Comparison of ENCODE assay signal across 11 cellular contexts in genomic region chr1:185312361-185312760, GRCh38. TPM values are rescaled to one million over a fixed set of nuclear protein-coding genes. Genes with fewer than 3 reads are reported as not detected.
DNase-seq lines count a peak whose midpoint lies in the region; ATAC-seq, FAIRE-seq and TF ChIP-seq lines count a peak whose summit lies in the region.
"Had no signal": no experiment of that assay in that cellular context is flagged by ENCODE, and none has a peak within 500 bp of the region (broad histone marks: within the 10 kb centered on the region; RNA-seq: fewer than 3 reads in every experiment).

No MANE protein-coding gene starts in this region.

- H3K4me2 ChIP-seq in A549 (peak overlapping the region; percentile 83), mesenchymal stem cell (ENCODE audit: low read length, poor library complexity, severe bottlenecking) (peak overlapping the region; percentile 34)

- H3K27ac ChIP-seq in A549, result no peak overlapping the region
- H3K27ac ChIP-seq in mesenchymal stem cell (ENCODE audit: low read length, poor library complexity, severe bottlenecking), result no peak overlapping the region
- H3K27ac ChIP-seq: HL-60 had no signal

- DNase-seq in A549 (ENCODE audit: low read depth in 1 of 2, low spot score in 1 of 2) (no peak), D721Med (ENCODE audit: insufficient read length, low spot score) (no peak), mesenchymal stem cell (no peak), ureter (ENCODE audit: low spot score) (no peak), dermis blood vessel endothelial cell (no peak), GM20000 (ENCODE audit: low spot score) (no peak)
- DNase-seq: stimulated activated CD4-positive, alpha-beta T cell treated with anti-CD3 and anti-CD28 coated beads, Interleukin-4, amount 100 ng/mL, for 24 hours had no signal

- TF ChIP-seq CTCF in A549 (IDR thresholded peaks at IDR 0.05) (no peak), D721Med (IDR thresholded peaks at IDR 0.05; ENCODE audit: insufficient read depth, missing control alignments) (no peak), GM20000 (IDR thresholded peaks at IDR 0.05; ENCODE audit: extremely low read depth, missing control alignments) (no peak)

- H4K91ac ChIP-seq in mesenchymal stem cell (ENCODE audit: low read length), result no peak overlapping the region

- FAIRE-seq in A549 (lab: Jason Lieb, UNC) (no peak), D721Med (lab: Jason Lieb, UNC) (peak; percentile 41)
- FAIRE-seq: endometrium had no signal

- no peaks in the 10 kb centered on the region for H3K27me3 Mint-ChIP-seq in activated T-helper 17 cell treated with anti-CD3 and anti-CD28 coated beads, Interleukin-2, amount 50 U/mL, for 72 hours

- no peak overlapping the region for H2AFZ ChIP-seq in mesenchymal stem cell (ENCODE audit: low read depth, low read length)

- TF ChIP-seq POLR2A in A549 (IDR thresholded peaks at IDR 0.05; ENCODE audit: low read length), result no peak

- H3K4me3 ChIP-seq in A549 (no peak overlapping the region), mesenchymal stem cell (ENCODE audit: insufficient read depth in 1 of 2, low read depth in 1 of 2, low read length in 2 of 2) (no peak overlapping the region)

- H3K9me3 Mint-ChIP-seq in activated T-helper 17 cell treated with anti-CD3 and anti-CD28 coated beads, Interleukin-2, amount 50 U/mL, for 72 hours, result no peaks in the 10 kb centered on the region

- no peak overlapping the region for H3K18ac ChIP-seq in mesenchymal stem cell (ENCODE audit: low read depth in 1 of 2, low read length in 2 of 2)

- H3K23ac ChIP-seq in mesenchymal stem cell (ENCODE audit: low read length in 2 of 2), result no peak overlapping the region

- peak overlapping the region; percentile 100 for H3K27ac Mint-ChIP-seq in activated T-helper 17 cell treated with anti-CD3 and anti-CD28 coated beads, Interleukin-2, amount 50 U/mL, for 72 hours

- WGBS in A549 (ENCODE audit: missing lambda C conversion rate), result 87% methylated on average over 4 of the region's 4 CpGs
- 92% methylated on average over 3 of the region's 4 CpGs for WGBS in mesenchymal stem cell

- no peak overlapping the region for H2BK15ac ChIP-seq in mesenchymal stem cell (ENCODE audit: low read depth, poor library complexity, severe bottlenecking)

- H4K8ac ChIP-seq in mesenchymal stem cell (ENCODE audit: low read length), result no peak overlapping the region

- POLR2A ChIA-PET in A549 (lab: Yijun Ruan, JAX), result no interaction called here

- H3K36me3 ChIP-seq in mesenchymal stem cell (ENCODE audit: control insufficient read depth in 1 of 2, insufficient read depth in 2 of 2, low read depth in 1 of 2, low read length in 2 of 2), result peaks cover 0 to 34% of the 10 kb centered on the region in 2 experiments

- TF ChIP-seq EP300 in A549 (IDR thresholded peaks at IDR 0.05), result no peak

- H3K36me3 Mint-ChIP-seq in activated T-helper 17 cell treated with anti-CD3 and anti-CD28 coated beads, Interleukin-2, amount 50 U/mL, for 72 hours (ENCODE audit: low read depth), result peaks cover 100% of the 10 kb centered on the region

- ATAC-seq in A549, result no peak
- no peak for ATAC-seq in activated T-helper 17 cell treated with anti-CD3 and anti-CD28 coated beads, Interleukin-2, amount 50 U/mL, for 72 hours (replicated peaks)
- no peak for ATAC-seq in HG03521 (IDR thresholded peaks at IDR 0.05; ENCODE audit: unreplicated experiment)

- no peak overlapping the region for H2BK5ac ChIP-seq in mesenchymal stem cell (ENCODE audit: low read depth, low read length, poor library complexity, severe bottlenecking)

- H3K4ac ChIP-seq in mesenchymal stem cell (ENCODE audit: low read depth in 1 of 2, low read length in 2 of 2), result no peak overlapping the region

- no peak overlapping the region for H3K14ac ChIP-seq in mesenchymal stem cell (ENCODE audit: low read length in 2 of 2)

- peaks cover 33% of the 10 kb centered on the region for H3K4me1 Mint-ChIP-seq in activated T-helper 17 cell treated with anti-CD3 and anti-CD28 coated beads, Interleukin-2, amount 50 U/mL, for 72 hours

- no peak overlapping the region for H2BK120ac ChIP-seq in mesenchymal stem cell (ENCODE audit: low read depth, low read length)

- no peaks in the 10 kb centered on the region for H3K27me3 ChIP-seq in mesenchymal stem cell (ENCODE audit: control insufficient read depth in 1 of 2, insufficient read depth in 1 of 2, low read length in 2 of 2)

- peak overlapping the region; percentile 96 for H3K4me3 Mint-ChIP-seq in activated T-helper 17 cell treated with anti-CD3 and anti-CD28 coated beads, Interleukin-2, amount 50 U/mL, for 72 hours

- H2AK5ac ChIP-seq in mesenchymal stem cell (ENCODE audit: low read length, severe bottlenecking), result no peak overlapping the region

- no peak overlapping the region for H2BK12ac ChIP-seq in mesenchymal stem cell (ENCODE audit: low read length in 2 of 2)

- TF ChIP-seq RAD21 in A549 (conservative IDR thresholded peaks at IDR 0.05 in 1 of 2, IDR thresholded peaks at IDR 0.05 in 1 of 2), result no peak

- H3K4me1 ChIP-seq in A549 (peaks cover 42% of the 10 kb centered on the region), mesenchymal stem cell (ENCODE audit: control insufficient read depth, insufficient read depth, low read depth, low read length) (no peaks in the 10 kb centered on the region)

- H3K9me3 ChIP-seq in A549 (no peaks in the 10 kb centered on the region), mesenchymal stem cell (ENCODE audit: control insufficient read depth, low read length) (no peaks in the 10 kb centered on the region)

- H3K9ac ChIP-seq in mesenchymal stem cell (ENCODE audit: low read length), result no peak overlapping the region

- peaks cover 1% of the 10 kb centered on the region for H3K79me1 ChIP-seq in mesenchymal stem cell (replicated peaks; ENCODE audit: low read length, poor library complexity, severe bottlenecking)

- CTCF ChIA-PET in A549 (lab: Yijun Ruan, JAX), result no interaction called here

TF ChIP-seq in A549, 52 proteins besides CTCF, POLR2A, EP300 and RAD21 (continues in another document):
- TF ChIP-seq E2F6 (IDR thresholded peaks at IDR 0.05; ENCODE audit: borderline replicate concordance, low read depth) (no peak), BCL3 (IDR thresholded peaks at IDR 0.05) (no peak), ESRRA (IDR thresholded peaks at IDR 0.05; ENCODE audit: borderline replicate concordance, low read length) (no peak), NPAS2 (CRISPR knock-in tag; IDR thresholded peaks at IDR 0.05; ENCODE audit: borderline replicate concordance) (no peak), NR3C1 (IDR thresholded peaks at IDR 0.05) (no peak), HOXA7 (CRISPR knock-in tag; IDR thresholded peaks at IDR 0.05) (no peak), KDM1A (IDR thresholded peaks at IDR 0.05; ENCODE audit: low read depth) (no peak), ZNF302 (CRISPR knock-in tag; IDR thresholded peaks at IDR 0.05) (no peak), POLR2AphosphoS2 (conservative IDR thresholded peaks at IDR 0.05; ENCODE audit: low read length) (no peak), REST (IDR thresholded peaks at IDR 0.05) (no peak), GATA3 (IDR thresholded peaks at IDR 0.05; ENCODE audit: borderline replicate concordance) (no peak)

RNA-seq across cellular contexts. Expression of gene IVNS1ABP, which starts 4.7 kb away (rescaled TPM):
- polyA plus RNA-seq in A549 (2011; rRNA removed), result 62.9 and 71.4 TPM in 2 replicates
- 17.8 and 18.4 TPM in 2 replicates for polyA plus RNA-seq in A549 (2012; cell fraction: cytosol; rRNA removed)
- polyA plus RNA-seq in A549 (2012; cell fraction: nucleus; rRNA removed), result 33.4 and 56.9 TPM in 2 replicates
- polyA plus RNA-seq in A549 (2017; fragmentation: RNase III; extraction: RNeasy Plus Mini Kit Qiagen cat#74134 plus additional on column Dnase treatment), result 63.9 to 81.0 TPM (median 72.0 TPM) in 3 replicates
- polyA minus RNA-seq in A549 (2011; rRNA and poly(A)+ RNA removed), result 49.4 and 52.8 TPM in 2 replicates
- total RNA-seq in activated T-helper 17 cell treated with anti-CD3 and anti-CD28 coated beads, Interleukin-2, amount 50 U/mL, for 72 hours, result 100 to 1,000 TPM; 215 to 269 TPM
- polyA plus RNA-seq in mesenchymal stem cell (2013, experiment 1 of 2), result 17.1 TPM
- polyA plus RNA-seq in mesenchymal stem cell (2013, experiment 2 of 2), result 17.3 TPM
- 73.6 TPM for total RNA-seq in ureter
- 94.5 and 107 TPM in 2 replicates for total RNA-seq in dermis blood vessel endothelial cell
